34 cellular contexts compared by ENCODE assay signal in genomic region chr10:69434169-69434568, GRCh38. TPM values are rescaled to one million over a fixed set of nuclear protein-coding genes. Genes with fewer than 3 reads are reported as not detected.
"Had no signal": no experiment of that assay in that cellular context is flagged by ENCODE, and none has a peak within 500 bp of the region (broad histone marks: within the 10 kb centered on the region; RNA-seq: fewer than 3 reads in every experiment).

No MANE protein-coding gene starts in this region.

- H3K27me3 ChIP-seq: foreskin keratinocyte, heart left ventricle, suprapubic skin, tibial nerve had no signal

- H3K36me3 ChIP-seq: heart left ventricle, lower lobe of right lung, suprapubic skin, tibial nerve had no signal

- H3K4me3 Mint-ChIP-seq: activated CD4-positive, alpha-beta memory T cell treated with anti-CD3 and anti-CD28 coated beads for 36 hours; activated CD4-positive, alpha-beta T cell treated with anti-CD3 and anti-CD28 coated beads, Interleukin-2, amount 10 ng/mL, durations not matched to agents 24 days and 14 days; activated naive CD4-positive, alpha-beta T cell treated with anti-CD3 and anti-CD28 coated beads, Interleukin-2, amount 10 ng/mL, durations not matched to agents 7 days and 5 days; activated naive CD8-positive, alpha-beta T cell treated with anti-CD3 and anti-CD28 coated beads, Interleukin-2, amount 10 ng/mL, durations not matched to agents 7 days and 5 days; activated T-helper 1 cell treated with anti-CD3 and anti-CD28 coated beads, Interleukin-12 subunit alpha, Interleukin-12 subunit beta, Interleukin-2, Interleukin-4 antibody, amounts not matched to agents 30 ng/mL and 10 ng/mL and 1 ng/mL, durations not matched to agents 14 hours and 24 hours and 36 hours; central memory CD8-positive, alpha-beta T cell; immature natural killer cell; nephron; T-helper 17 cell had no signal

- H3K36me3 Mint-ChIP-seq: activated CD4-positive, alpha-beta memory T cell treated with anti-CD3 and anti-CD28 coated beads for 36 hours; activated naive CD4-positive, alpha-beta T cell treated with anti-CD3 and anti-CD28 coated beads, Interleukin-2, amount 10 ng/mL, durations not matched to agents 7 days and 5 days; activated naive CD8-positive, alpha-beta T cell treated with anti-CD3 and anti-CD28 coated beads, Interleukin-2, amount 10 ng/mL, durations not matched to agents 7 days and 5 days; immature natural killer cell had no signal

- H3K4me1 Mint-ChIP-seq: activated CD4-positive, alpha-beta T cell treated with anti-CD3 and anti-CD28 coated beads, Interleukin-2, amount 10 ng/mL, durations not matched to agents 24 days and 14 days; activated naive CD8-positive, alpha-beta T cell treated with anti-CD3 and anti-CD28 coated beads, Interleukin-2, amount 10 ng/mL, durations not matched to agents 7 days and 5 days; central memory CD8-positive, alpha-beta T cell; immature natural killer cell had no signal

- H3K4me3 ChIP-seq: heart left ventricle, lower lobe of right lung, suprapubic skin, tibial nerve had no signal

- H3K27ac ChIP-seq: foreskin keratinocyte, heart left ventricle, lower lobe of right lung, suprapubic skin, tibial nerve had no signal

- H3K9me3 Mint-ChIP-seq: activated CD4-positive, alpha-beta memory T cell treated with anti-CD3 and anti-CD28 coated beads for 36 hours; activated CD4-positive, alpha-beta T cell treated with anti-CD3 and anti-CD28 coated beads, Interleukin-2, amount 10 ng/mL, durations not matched to agents 24 days and 14 days; activated naive CD4-positive, alpha-beta T cell treated with anti-CD3 and anti-CD28 coated beads, Interleukin-2, amount 10 ng/mL, durations not matched to agents 7 days and 5 days; activated naive CD8-positive, alpha-beta T cell treated with anti-CD3 and anti-CD28 coated beads, Interleukin-2, amount 10 ng/mL, durations not matched to agents 7 days and 5 days; activated T-helper 1 cell treated with anti-CD3 and anti-CD28 coated beads, Interleukin-12 subunit alpha, Interleukin-12 subunit beta, Interleukin-2, Interleukin-4 antibody, amounts not matched to agents 30 ng/mL and 10 ng/mL and 1 ng/mL, durations not matched to agents 14 hours and 24 hours and 36 hours; central memory CD8-positive, alpha-beta T cell; immature natural killer cell had no signal

- H3K9me3 ChIP-seq: heart left ventricle, lower lobe of right lung, suprapubic skin, tibial nerve had no signal

- ATAC-seq: foreskin keratinocyte, heart left ventricle, left lobe of liver, lower lobe of right lung, sciatic nerve, T-helper 17 cell had no signal

- DNase-seq: activated CD4-positive, alpha-beta memory T cell treated with anti-CD3 and anti-CD28 coated beads for 36 hours; activated CD4-positive, alpha-beta T cell treated with anti-CD3 and anti-CD28 coated beads, Interleukin-2, amount 10 ng/mL, durations not matched to agents 24 days and 14 days; activated CD4-positive, CD25-positive, alpha-beta regulatory T cell treated with anti-CD3 and anti-CD28 coated beads, Interleukin-2, amount 50 U/mL, for 72 hours; activated CD8-positive, alpha-beta memory T cell treated with anti-CD3 and anti-CD28 coated beads, Interleukin-2, amount 50 U/mL, for 4 hours; activated gamma-delta T cell; activated naive CD4-positive, alpha-beta T cell treated with anti-CD3 and anti-CD28 coated beads, Interleukin-2, amount 10 ng/mL, durations not matched to agents 7 days and 5 days; activated T-cell treated with anti-CD3 and anti-CD28 coated beads, Interleukin-2, amount 50 U/mL, for 1 hour; amygdala; effector CD8-positive, alpha-beta T cell; foreskin keratinocyte; heart left ventricle; hypothalamus; immature natural killer cell; kidney; lower lobe of right lung; mesendoderm; retina; small intestine; stimulated activated CD4-positive, alpha-beta T cell treated with anti-CD3 and anti-CD28 coated beads, Interleukin-15, amount 100 ng/mL, for 24 hours; stimulated activated naive CD4-positive, alpha-beta T cell; SW 1271; T-helper 17 cell; T1000 had no signal

- H3K27ac Mint-ChIP-seq: activated CD4-positive, alpha-beta memory T cell treated with anti-CD3 and anti-CD28 coated beads for 36 hours; activated CD4-positive, alpha-beta T cell treated with anti-CD3 and anti-CD28 coated beads, Interleukin-2, amount 10 ng/mL, durations not matched to agents 24 days and 14 days; activated naive CD4-positive, alpha-beta T cell treated with anti-CD3 and anti-CD28 coated beads, Interleukin-2, amount 10 ng/mL, durations not matched to agents 7 days and 5 days; activated naive CD8-positive, alpha-beta T cell treated with anti-CD3 and anti-CD28 coated beads, Interleukin-2, amount 10 ng/mL, durations not matched to agents 7 days and 5 days; activated T-helper 1 cell treated with anti-CD3 and anti-CD28 coated beads, Interleukin-12 subunit alpha, Interleukin-12 subunit beta, Interleukin-2, Interleukin-4 antibody, amounts not matched to agents 30 ng/mL and 10 ng/mL and 1 ng/mL, durations not matched to agents 14 hours and 24 hours and 36 hours; immature natural killer cell; nephron; progenitor cell of endocrine pancreas; T-helper 17 cell had no signal

RNA-seq across cellular contexts. Expression of gene TACR2, which starts 17.5 kb away (rescaled TPM):
- total RNA-seq: activated CD4-positive, alpha-beta memory T cell treated with anti-CD3 and anti-CD28 coated beads for 36 hours; activated CD4-positive, alpha-beta T cell treated with anti-CD3 and anti-CD28 coated beads, Interleukin-2, amount 10 ng/mL, durations not matched to agents 24 days and 14 days; activated CD8-positive, alpha-beta memory T cell treated with anti-CD3 and anti-CD28 coated beads for 36 hours; activated naive CD8-positive, alpha-beta T cell treated with anti-CD3 and anti-CD28 coated beads, Interleukin-2, amount 10 ng/mL, durations not matched to agents 7 days and 5 days; activated T-helper 1 cell treated with anti-CD3 and anti-CD28 coated beads, Interleukin-12 subunit alpha, Interleukin-12 subunit beta, Interleukin-2, Interleukin-4 antibody, amounts not matched to agents 30 ng/mL and 10 ng/mL and 1 ng/mL, durations not matched to agents 14 hours and 24 hours and 36 hours; foreskin keratinocyte; left lobe of liver; osteocyte; progenitor cell of endocrine pancreas; T-helper 17 cell had no signal
